In genomic region chr19:3506384-3507340, GRCh38 we compare ENCODE assay signal across 8 cellular contexts. TPM values are rescaled to one million over a fixed set of nuclear protein-coding genes. Genes with fewer than 3 reads are reported as not detected.
DNase-seq lines count a peak whose midpoint lies in the region; ATAC-seq and TF ChIP-seq lines count a peak whose summit lies in the region.

No MANE protein-coding gene starts in this region.

- TF ChIP-seq POLR2A in heart left ventricle (IDR thresholded peaks at IDR 0.05), result no peak
- no peak for TF ChIP-seq POLR2A in prostate gland (IDR thresholded peaks at IDR 0.05)

- peak overlapping the region; percentile 71; the same call in 1 of the 2 replicates for H3K9ac ChIP-seq in KMS-11

- peaks cover 37% of the 10 kb centered on the region for H3K79me2 ChIP-seq in KMS-11 (ENCODE audit: insufficient read depth, low read depth)

- intact Hi-C loops in Right ventricle myocardium inferior (cut with DNase I), result loop anchor here (2.0 to 5.0 kb wide), 2 partner anchors 66 to 111 kb away; partner anchors contain the start of gene HMG20B
- intact Hi-C loops in cardiac septum (cut with DNase I), result loop anchor here (5.0 kb wide), 1 partner anchor 66 kb away; the partner anchor contains the start of gene HMG20B
- intact Hi-C loops in heart left ventricle (cut with DNase I), result loop anchor here in 1 of 10 donors (2.0 kb wide), 1 partner anchor 48 kb away; no protein-coding TSS in a partner anchor
- intact Hi-C loops in prostate gland (cut with DNase I), result loop anchor here (10.0 kb wide), 1 partner anchor 68 kb away; the partner anchor contains the start of gene HMG20B

- H3K9me3 ChIP-seq in heart left ventricle (no peaks in the 10 kb centered on the region), prostate gland (no peaks in the 10 kb centered on the region)

- H4K20me1 ChIP-seq in KMS-11 (ENCODE audit: insufficient read depth), result no peaks in the 10 kb centered on the region

- TF ChIP-seq CTCF in KMS-11 (conservative IDR thresholded peaks at IDR 0.05; ENCODE audit: low read depth, low read length) (no peak), heart left ventricle (IDR thresholded peaks at IDR 0.05) (no peak), prostate gland (IDR thresholded peaks at IDR 0.05) (no peak)

- H3K27me3 ChIP-seq in KMS-11 (ENCODE audit: insufficient read depth, low read depth) (no peaks in the 10 kb centered on the region), heart left ventricle (no peaks in the 10 kb centered on the region), prostate gland (replicated peaks; ENCODE audit: insufficient read depth) (no peaks in the 10 kb centered on the region)

- H2AFZ ChIP-seq in KMS-11 (ENCODE audit: low read depth), result peak overlapping the region; percentile 34; the same call in 1 of the 2 replicates

- peak overlapping the region; percentile 60 for H3K4me2 ChIP-seq in KMS-11

- DNase-seq in Right ventricle myocardium inferior (ENCODE audit: missing footprints) (peak; percentile 79), cardiac septum (ENCODE audit: low spot score) (no peak), heart left ventricle (peak in 3 of 5 donors; percentile 32 to 58 (median 54)), prostate gland (ENCODE audit: low spot score) (peak; percentile 28)
- peak; percentile 75 for DNase-seq in activated effector memory CD4-positive, alpha-beta T cell treated with anti-CD3 and anti-CD28 coated beads, Interleukin-2, amount 50 U/mL, for 16 hours

- no peak for ATAC-seq in Right ventricle myocardium inferior
- ATAC-seq in heart left ventricle, result peak in 2 of 4 donors; percentile 0 to 4
- ATAC-seq in GM21367 (IDR thresholded peaks at IDR 0.05; ENCODE audit: unreplicated experiment), result no peak
- ATAC-seq in HG03196 (IDR thresholded peaks at IDR 0.05; ENCODE audit: unreplicated experiment), result no peak

- H3K36me3 ChIP-seq in KMS-11 (ENCODE audit: insufficient read depth), result no peaks in the 10 kb centered on the region
- peaks cover 0 to 21% (median 2%) of the 10 kb centered on the region in 9 donors for H3K36me3 ChIP-seq in heart left ventricle
- H3K36me3 ChIP-seq in prostate gland, result no peaks in the 10 kb centered on the region

- WGBS in heart left ventricle, 4 donors, result 1% methylated on average over 36 to 69 of the region's 69 CpGs
- WGBS in prostate gland, result 1% methylated on average over 45 of the region's 69 CpGs

- peak overlapping the region; percentile 32; the same call in 1 of the 2 replicates for H3K27ac ChIP-seq in KMS-11
- peak overlapping the region; percentile 36 to 95 (median 84) for H3K27ac ChIP-seq in heart left ventricle
- H3K27ac ChIP-seq in prostate gland, result peak overlapping the region; percentile 74

- no peak overlapping the region for H3K4me3 ChIP-seq in KMS-11 (IDR thresholded peaks at IDR 0.05; ENCODE audit: insufficient read depth, low read depth, low read length)
- peak overlapping the region; percentile 81 to 100 (median 98) for H3K4me3 ChIP-seq in heart left ventricle
- peak overlapping the region; percentile 76 to 98 for H3K4me3 ChIP-seq in prostate gland

- H3K4me1 ChIP-seq in KMS-11 (ENCODE audit: low read depth, poor library complexity, severe bottlenecking) (peaks cover 23% of the 10 kb centered on the region), heart left ventricle (peaks cover 4 to 46% (median 14%) of the 10 kb centered on the region in 12 donors), prostate gland (replicated peaks) (no peaks in the 10 kb centered on the region)

RNA-seq across cellular contexts. Expression of gene FZR1, which starts 0.6 kb away (rescaled TPM):
- total RNA-seq in Right ventricle myocardium inferior (19.4 TPM), cardiac septum (23.8 TPM), heart left ventricle (10 to 100 TPM; 15.4 to 41.0 (median 26.4) TPM), prostate gland (10 to 100 TPM; 32.2 to 64.9 TPM)
- polyA plus RNA-seq in heart left ventricle, result 10 to 100 TPM; 13.9 to 23.5 TPM

RNA-seq across cellular contexts. Expression of gene DOHH, which starts 6.2 kb away (rescaled TPM):
- total RNA-seq in Right ventricle myocardium inferior (11.1 TPM), cardiac septum (11.1 TPM), heart left ventricle (10 to 100 TPM in 5 of 9 donors, 1 to 10 TPM in 4; 7.4 to 32.3 (median 10.1) TPM), prostate gland (10 to 100 TPM; 26.1 to 26.9 TPM)
- 10 to 100 TPM; 17.9 to 34.3 TPM for polyA plus RNA-seq in heart left ventricle

RNA-seq across cellular contexts. Expression of gene SMIM44, which starts 23.4 kb away (rescaled TPM):
- total RNA-seq in Right ventricle myocardium inferior (not detected), cardiac septum (not detected), heart left ventricle (not detected), prostate gland (1 to 10 TPM in 1 of 2 donors, not detected in 1; 1.7 TPM)
- polyA plus RNA-seq in heart left ventricle, result not detected

RNA-seq across cellular contexts. Expression of gene SMIM24, which starts 26.3 kb away (rescaled TPM):
- total RNA-seq in Right ventricle myocardium inferior (not detected), cardiac septum (not detected), heart left ventricle (not detected), prostate gland (1 to 10 TPM in 1 of 2 donors, under 1 TPM in 1; 0.32 to 1.6 TPM)
- under 1 TPM in 1 of 2 donors, not detected in 1; 0.15 TPM for polyA plus RNA-seq in heart left ventricle

RNA-seq across cellular contexts. Expression of gene TEKTIP1, which starts 32.3 kb away (rescaled TPM):
- not detected for total RNA-seq in Right ventricle myocardium inferior
- 1.7 TPM for total RNA-seq in cardiac septum
- 1 to 10 TPM in 3 of 9 donors, under 1 TPM in 3, not detected in 3; 0.63 to 1.8 (median 0.93) TPM for total RNA-seq in heart left ventricle
- not detected for polyA plus RNA-seq in heart left ventricle
- total RNA-seq in prostate gland, result 1 to 10 TPM in 1 of 2 donors, under 1 TPM in 1; 0.41 to 5.3 TPM

Comparison
In these comparisons a context has a peak if more than half of its experiments do, and no peak if none do; other contexts are left out.
1. H3K27ac ChIP-seq: peak in every context shown above with its lines; median percentile 84 in heart left ventricle; 74 in prostate gland; 32 in KMS-11.